Comparison of ENCODE assay signal across 8 cellular contexts in the genomic region with DNA sequence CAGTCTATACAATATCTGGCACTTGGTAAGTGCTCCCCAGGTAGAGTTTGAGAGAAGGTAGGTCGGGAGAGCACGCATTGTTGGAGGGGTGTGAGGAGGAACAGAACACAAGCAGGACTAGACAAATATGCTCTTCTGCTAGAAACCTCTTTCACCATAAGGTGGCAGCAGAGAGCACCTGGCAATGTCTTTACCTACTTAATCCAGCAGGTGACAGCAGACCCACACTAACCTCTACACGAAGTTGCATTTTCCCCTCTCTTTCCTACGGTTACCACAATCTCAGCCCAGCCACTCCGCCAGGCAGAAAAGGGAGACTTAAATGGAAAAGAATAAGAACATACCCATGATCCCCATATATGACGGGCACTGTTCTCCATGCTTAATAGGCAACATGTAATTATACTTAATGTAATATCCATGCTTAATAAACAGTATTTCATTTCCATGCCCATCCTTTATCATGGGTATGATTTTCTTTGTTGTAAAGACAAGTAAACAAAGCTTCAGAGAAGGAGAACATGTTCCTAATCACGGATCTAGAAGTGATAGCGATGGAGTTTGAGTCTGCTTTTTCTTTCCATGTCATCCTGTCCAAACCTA. TPM values are rescaled to one million over a fixed set of nuclear protein-coding genes. Genes with fewer than 3 reads are reported as not detected.
DNase-seq lines count a peak whose midpoint lies in the region; ATAC-seq, FAIRE-seq and TF ChIP-seq lines count a peak whose summit lies in the region.

No MANE protein-coding gene starts in this region.

- TF ChIP-seq CTCF in GM13976 (IDR thresholded peaks at IDR 0.05; ENCODE audit: borderline replicate concordance, control extremely low read depth, extremely low read depth, insufficient read depth, missing control alignments) (peak; percentile 96), pancreas (IDR thresholded peaks at IDR 0.05) (peak; percentile 93 to 100 (median 98)), type B pancreatic cell (conservative IDR thresholded peaks at IDR 0.05) (peak; percentile 100)

- no peaks in the 10 kb centered on the region for H3K36me3 Mint-ChIP-seq in type B pancreatic cell

- H3K36me3 ChIP-seq in SK-N-MC (ENCODE audit: insufficient read depth, low read length) (no peaks in the 10 kb centered on the region), pancreas (no peaks in the 10 kb centered on the region)

- H3K9me3 ChIP-seq in SK-N-MC (ENCODE audit: low read depth, low read length) (no peaks in the 10 kb centered on the region), pancreas (no peaks in the 10 kb centered on the region)

- intact Hi-C loops in pancreas (cut with DNase I), result loop anchor here (5.0 to 10.0 kb wide), 4 partner anchors 105 to 165 kb away; a partner anchor contains a TSS

- in situ Hi-C loops in GM13976 (cut with MboI; ENCODE audit: low sequenced_read_pairs, unreplicated experiment), result loop anchor here (5.0 kb wide), 1 partner anchor 162 kb away; a partner anchor contains a TSS

- H3K27ac ChIP-seq in SK-N-MC (no peak overlapping the region), pancreas (no peak overlapping the region)

- H3K4me1 Mint-ChIP-seq in type B pancreatic cell (ENCODE audit: unreplicated experiment), result no peaks in the 10 kb centered on the region

- peaks cover 30% of the 10 kb centered on the region for H3K27me3 Mint-ChIP-seq in type B pancreatic cell

- H3K4me3 Mint-ChIP-seq in type B pancreatic cell, result no peak overlapping the region

- H3K27ac Mint-ChIP-seq in type B pancreatic cell, result peak overlapping the region; percentile 64

- 4% methylated on average over 8 of the region's 8 CpGs for WGBS in pancreas, 2 donors

- H3K4me3 ChIP-seq in SK-N-MC, result no peak overlapping the region
- H3K4me3 ChIP-seq in pancreas, result no peak overlapping the region

- peaks cover 0 to 4% (median 0%) of the 10 kb centered on the region in 3 donors for H3K4me1 ChIP-seq in pancreas

- FAIRE-seq in pancreas (lab: Jason Lieb, UNC), result peak; percentile 67

- H3K9me3 Mint-ChIP-seq in type B pancreatic cell, result peaks cover 8% of the 10 kb centered on the region

- H3K27me3 ChIP-seq in pancreas, result peaks cover 0 to 36% (median 12%) of the 10 kb centered on the region in 4 donors

- ATAC-seq in pancreas, result peak; percentile 87 to 99 (median 97)

- DNase-seq in 8988T, result peak; percentile 5
- peak; percentile 72 for DNase-seq in GM13976 (ENCODE audit: low spot score)
- DNase-seq in MV-4-11 (lab: John Stamatoyannopoulos, UW), result peak; percentile 77
- peak; percentile 55 for DNase-seq in SK-N-MC (ENCODE audit: low read depth, low spot score)
- DNase-seq in activated naive CD4-positive, alpha-beta T cell treated with Interleukin-2 at 50 U/mL for 16 hours, result peak; percentile 60
- DNase-seq in globus pallidus (ENCODE audit: low spot score), result peak; percentile 60
- peak in 5 of 6 donors; percentile 60 to 83 (median 66) for DNase-seq in pancreas
- peak; percentile 78 for DNase-seq in type B pancreatic cell (ENCODE audit: extremely low spot score, unreplicated experiment)

- no peak overlapping the region for H3K9ac ChIP-seq in SK-N-MC (ENCODE audit: insufficient read length)

RNA-seq across cellular contexts. Expression of a gene that starts 55.1 kb away (rescaled TPM):
- total RNA-seq in pancreas (100 to 1,000 TPM in 2 of 6 donors, 10 to 100 TPM in 2, 1 to 10 TPM in 2; 5.6 to 145 (median 42.4) TPM), type B pancreatic cell (ENCODE audit: low replicate concordance) (3.4 and 20.0 TPM in 2 replicates)
- polyA plus RNA-seq in pancreas, result 100 to 1,000 TPM in 1 of 2 donors, 10 to 100 TPM in 1; 97.1 to 293 TPM

Comparison
In these comparisons a context has a peak if more than half of its experiments do, and no peak if none do; other contexts are left out.
1. DNase-seq: peak in every context shown above with its lines; median percentile 78 in type B pancreatic cell; 77 in MV-4-11; 72 in GM13976; 66 in pancreas; 60 in activated naive CD4-positive, alpha-beta T cell treated with Interleukin-2 at 50 U/mL for 16 hours; 60 in globus pallidus; 55 in SK-N-MC; 5 in 8988T.